Comparison of ENCODE assay signal across 8 cellular contexts in the genomic region with DNA sequence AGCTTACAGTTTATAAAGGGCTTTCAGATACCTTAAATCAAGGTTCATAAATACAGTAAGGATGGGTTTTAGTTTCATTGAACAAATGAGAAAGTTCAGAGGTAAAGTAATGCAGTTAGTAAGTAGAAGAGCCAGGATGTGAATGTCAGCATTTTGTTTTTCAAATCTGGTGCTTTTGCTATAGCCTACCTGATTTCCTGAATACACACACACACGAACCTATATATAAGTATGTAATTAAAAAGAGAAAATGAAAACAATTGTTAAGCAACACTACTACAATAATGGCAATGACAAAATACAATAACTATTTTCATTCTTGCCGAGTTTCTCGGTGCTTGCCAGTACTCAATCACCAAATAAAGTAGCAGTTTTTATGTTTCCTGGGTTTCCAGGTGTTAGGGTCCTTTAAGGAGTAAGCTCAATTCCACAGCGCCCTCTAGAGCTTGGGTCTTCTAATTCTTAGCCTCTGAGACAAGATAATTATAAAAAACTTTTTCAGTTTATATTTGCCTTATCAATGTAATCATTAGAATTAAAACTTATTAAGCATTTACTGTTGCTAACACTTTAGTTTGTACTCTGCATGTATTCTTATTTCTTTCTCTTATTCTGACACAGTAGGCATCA.
DNase-seq lines count a peak whose midpoint lies in the region; ATAC-seq, FAIRE-seq and TF ChIP-seq lines count a peak whose summit lies in the region.

No MANE protein-coding gene starts in this region.

- no peak overlapping the region for H3K9ac ChIP-seq in GM12878 (ENCODE audit: control insufficient read depth, insufficient read depth, low read length)

- peak; percentile 41 for FAIRE-seq in GM12878 (lab: Jason Lieb, UNC)
- no peak for FAIRE-seq in frontal cortex (lab: Jason Lieb, UNC)

- H3K4me2 ChIP-seq in GM12878 (ENCODE audit: control insufficient read depth, insufficient read depth): no peak overlapping the region

- 12% methylated on average over 4 of the region's 4 CpGs for WGBS in GM12878 (ENCODE audit: insufficient coverage, insufficient replicate concordance, low lambda C conversion rate, missing lambda C conversion rate)

- H3K27me3 ChIP-seq in GM12878 (replicated peaks in 1 of 2; ENCODE audit: control insufficient read depth in 2 of 2, insufficient read depth in 2 of 2, low read length in 1 of 2): no peaks in the 10 kb centered on the region

- H3K27ac Mint-ChIP-seq in mesothelial cell of epicardium: no peak overlapping the region

- H3K27me3 Mint-ChIP-seq in mesothelial cell of epicardium (ENCODE audit: low read depth): no peaks in the 10 kb centered on the region

- ATAC-seq in HG02588 (IDR thresholded peaks at IDR 0.05; ENCODE audit: unreplicated experiment): peak; percentile 60
- ATAC-seq in GM12878: peak; percentile 82
- no peak for ATAC-seq in HG03196 (IDR thresholded peaks at IDR 0.05; ENCODE audit: unreplicated experiment)

- no peak for TF ChIP-seq POLR2A in GM12878 (IDR thresholded peaks at IDR 0.05; ENCODE audit: low read depth, low read length)

- no peak overlapping the region for H2AFZ ChIP-seq in GM12878 (ENCODE audit: control insufficient read depth, low read depth, low read length)

- H3K4me1 Mint-ChIP-seq in mesothelial cell of epicardium: peaks cover 9% of the 10 kb centered on the region

- H3K4me1 ChIP-seq in GM12878 (ENCODE audit: control insufficient read depth, insufficient read depth, low read length): peaks cover 4% of the 10 kb centered on the region; the same call in 1 of the 2 replicates

- H3K36me3 ChIP-seq in GM12878 (ENCODE audit: control insufficient read depth in 2 of 2, insufficient read depth in 2 of 2, low read length in 1 of 2): no peaks in the 10 kb centered on the region

- H4K20me1 ChIP-seq in GM12878 (ENCODE audit: control insufficient read depth, insufficient read depth): no peaks in the 10 kb centered on the region

- POLR2A ChIA-PET in GM12878 (lab: Charles Lee): interaction anchor here (1.0 kb wide), 1 partner anchor 249 kb away, joined by 7 read pairs; no protein-coding TSS in a partner anchor

- RAD21 ChIA-PET in GM12878 (lab: Charles Lee; ENCODE audit: unreplicated experiment): interaction anchor here (0.6 to 3.2 kb wide), 13 partner anchors 24 to 600 kb away, joined by 3 to 67 read pairs (median 4); no protein-coding TSS in a partner anchor

- no TSS peak for BruUV-seq in GM12878 (replicated peaks; lab: Mats Ljungman, UMichigan)

- no peak overlapping the region for H3K27ac ChIP-seq in GM12878 (ENCODE audit: control insufficient read depth, insufficient read depth)

- SMC1A ChIA-PET in GM12878 (lab: Charles Lee; ENCODE audit: uncharacterized antibody, unreplicated experiment): interaction anchor here (0.6 to 8.0 kb wide), 24 partner anchors 12 to 774 kb away, joined by 3 to 104 read pairs (median 4); no protein-coding TSS in a partner anchor

- DNase-seq in activated CD4-positive, CD25-positive, alpha-beta regulatory T cell treated with anti-CD3 and anti-CD28 coated beads, Interleukin-2, amount 50 U/mL, for 16 hours (ENCODE audit: low read depth, low spot score): peak; percentile 5
- DNase-seq in activated CD4-positive, CD25-positive, alpha-beta regulatory T cell (lab: John Stamatoyannopoulos, UW): no peak
- DNase-seq in NCI-H526 (lab: John Stamatoyannopoulos, UW) (peak; percentile 1 to 68), GM12878 (ENCODE audit: low read depth, low spot score) (no peak), mesothelial cell of epicardium (ENCODE audit: low spot score in 2 of 2, unreplicated experiment in 2 of 2) (no peak), frontal cortex (ENCODE audit: low spot score in 2 of 2) (no peak)

- no peak overlapping the region for H3K4me3 ChIP-seq in GM12878

- TF ChIP-seq RAD21 in GM12878 (IDR thresholded peaks at IDR 0.05; ENCODE audit: insufficient read depth, low read depth, low read length): peak; percentile 91

- no peaks in the 10 kb centered on the region for H3K36me3 Mint-ChIP-seq in mesothelial cell of epicardium

- no peaks in the 10 kb centered on the region for H3K9me3 ChIP-seq in GM12878 (replicated peaks; ENCODE audit: control insufficient read depth, insufficient read depth, low read length)

- intact Hi-C loops in GM12878 (cut with micrococcal nuclease; ENCODE audit: unreplicated experiment): loop anchor here (1.0 to 5.0 kb wide), 6 partner anchors 100 to 579 kb away; no protein-coding TSS in a partner anchor

- TF ChIP-seq CTCF in GM12878 (IDR thresholded peaks at IDR 0.05 in 2 of 3, conservative IDR thresholded peaks at IDR 0.05 in 1 of 3; ENCODE audit: control insufficient read depth in 2 of 3, extremely low read depth in 1 of 3, insufficient read depth in 1 of 3, low read depth in 3 of 3, low read length in 3 of 3) (peak; percentile 40 to 61 (median 58); a peak in 5 of 6 replicates), mesothelial cell of epicardium (IDR thresholded peaks at IDR 0.05; ENCODE audit: unreplicated experiment) (peak; percentile 28)

- no peak for TF ChIP-seq EP300 in GM12878 (IDR thresholded peaks at IDR 0.05; ENCODE audit: borderline replicate concordance in 1 of 2, control insufficient read depth in 1 of 2, low read depth in 2 of 2, low read length in 2 of 2)

- H3K4me3 Mint-ChIP-seq in mesothelial cell of epicardium: no peak overlapping the region

- H3K79me2 ChIP-seq in GM12878 (ENCODE audit: control insufficient read depth, insufficient read depth, low read length): no peaks in the 10 kb centered on the region

- in situ Hi-C loops in GM12878 (cut with MboI): loop anchor here (5.0 kb wide), 1 partner anchor 245 kb away; no protein-coding TSS in a partner anchor

- CTCF ChIA-PET in GM12878 (lab: Yijun Ruan, JAX): interaction anchor here (0.6 to 10.4 kb wide), 30 partner anchors 11 to 600 kb away, joined by 3 to 169 read pairs (median 4); no protein-coding TSS in a partner anchor

- H3K9me3 Mint-ChIP-seq in mesothelial cell of epicardium: peaks cover 5% of the 10 kb centered on the region

TF ChIP-seq in GM12878, 131 proteins besides CTCF, POLR2A, EP300 and RAD21:
- TF ChIP-seq SMC3 (IDR thresholded peaks at IDR 0.05; ENCODE audit: borderline replicate concordance, low read length): peak; percentile 79
- TF ChIP-seq MEF2A (IDR thresholded peaks at IDR 0.05; ENCODE audit: insufficient read depth, low read depth, low read length): 0 out of 2 replicates have a peak, but pooled peaks have one; percentile 10
- TF ChIP-seq JUNB (IDR thresholded peaks at IDR 0.05): no peak
TF ChIP-seq in GM12878: peak in this region for 2.

Comparison
In these comparisons a context has a peak if more than half of its experiments do, and no peak if none do; other contexts are left out.
1. DNase-seq: peak in activated CD4-positive, CD25-positive, alpha-beta regulatory T cell treated with anti-CD3 and anti-CD28 coated beads, Interleukin-2, amount 50 U/mL, for 16 hours (single experiment) and NCI-H526 (2 of 2); none in activated CD4-positive, CD25-positive, alpha-beta regulatory T cell (0 of 4), GM12878 (single experiment), mesothelial cell of epicardium (0 of 2) and frontal cortex (0 of 2).